In the genomic region with DNA sequence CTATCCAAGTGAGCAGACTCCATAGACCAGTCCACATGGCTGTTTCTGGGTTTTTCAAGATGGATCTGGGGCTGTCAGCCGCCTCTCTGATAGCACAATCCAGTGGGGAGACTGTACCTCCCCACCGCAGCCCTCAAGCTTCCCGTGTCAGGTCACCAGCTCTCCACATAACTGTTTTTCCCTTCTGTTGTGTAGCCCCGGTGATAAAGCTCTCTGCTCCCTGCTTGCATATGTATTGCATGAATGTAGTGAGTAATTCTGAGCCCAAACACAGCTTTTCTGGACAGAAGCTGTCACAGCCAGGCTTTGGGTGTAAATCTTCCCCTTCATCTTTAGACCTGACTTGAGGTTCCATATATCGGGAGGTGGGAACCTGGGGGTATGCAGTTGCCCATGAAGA, we compare ENCODE assay signal across 15 cellular contexts. TPM values are rescaled to one million over a fixed set of nuclear protein-coding genes. Genes with fewer than 3 reads are reported as not detected.
A peak's percentile ranks its signal among the peaks of the same experiment; 100 is the strongest.
DNase-seq lines count a peak whose midpoint lies in the region; ATAC-seq and TF ChIP-seq lines count a peak whose summit lies in the region.
"Had no signal": no experiment of that assay in that cellular context is flagged by ENCODE, and none has a peak within 500 bp of the region (broad histone marks: within the 10 kb centered on the region; RNA-seq: fewer than 3 reads in every experiment).

No MANE protein-coding gene starts in this region.

- H3K4me3 ChIP-seq in adipocyte (ENCODE audit: low read length) (no peak overlapping the region), fibroblast of mammary gland (ENCODE audit: control insufficient read depth, low read depth, low read length) (no peak overlapping the region), trophoblast cell (ENCODE audit: low read depth, low read length) (no peak overlapping the region)

- no peak overlapping the region for H3K14ac ChIP-seq in trophoblast cell (ENCODE audit: low read length)

- H4K91ac ChIP-seq in trophoblast cell (ENCODE audit: low read depth, low read length), result peak overlapping the region; percentile 7

- H3K4ac ChIP-seq in trophoblast cell (ENCODE audit: low read depth, low read length), result no peak overlapping the region

- no peak overlapping the region for H3K27ac ChIP-seq in trophoblast cell (ENCODE audit: low read depth, low read length)

- H2BK5ac ChIP-seq in trophoblast cell (ENCODE audit: low read depth, low read length, poor library complexity), result no peak overlapping the region

- in situ Hi-C loops in KBM-7 (cut with MboI; ENCODE audit: low pct_unique_long_range_greater_than_20kb, low sequenced_read_pairs), result no loop called here

- no CpG with 5 or more reads among the region's 5 CpGs for WGBS in trophoblast cell (ENCODE audit: extremely low coverage, insufficient coverage, insufficient read length)

- no peaks in the 10 kb centered on the region for H3K79me2 ChIP-seq in trophoblast cell (ENCODE audit: control insufficient read depth, insufficient read depth, low read length, poor library complexity)

- H3K18ac ChIP-seq in trophoblast cell (ENCODE audit: low read length), result no peak overlapping the region

- H3K36me3 ChIP-seq in adipocyte (ENCODE audit: control insufficient read depth, insufficient read depth, low read length, severe bottlenecking) (peaks cover 85% of the 10 kb centered on the region), trophoblast cell (ENCODE audit: control insufficient read depth in 1 of 2, insufficient read depth in 2 of 2, low read length in 2 of 2) (peaks cover 14 to 16% of the 10 kb centered on the region in 2 experiments)

- peaks cover 11% of the 10 kb centered on the region for H3K79me1 ChIP-seq in trophoblast cell (ENCODE audit: low read length)

- no peaks in the 10 kb centered on the region for H3K9me3 ChIP-seq in adipocyte (ENCODE audit: control insufficient read depth, low read length)
- peaks cover 2% of the 10 kb centered on the region for H3K9me3 ChIP-seq in trophoblast cell (ENCODE audit: insufficient read depth, low read depth, low read length)

- no peak for TF ChIP-seq CTCF in fibroblast of mammary gland (conservative IDR thresholded peaks at IDR 0.05; ENCODE audit: control insufficient read depth, insufficient read depth, low read depth, low read length)

- peak overlapping the region; percentile 21 for H2BK12ac ChIP-seq in trophoblast cell (ENCODE audit: low read length)

- H3K4me1 ChIP-seq in adipocyte (ENCODE audit: control insufficient read depth, insufficient read depth, low read length) (no peaks in the 10 kb centered on the region), trophoblast cell (ENCODE audit: control insufficient read depth in 1 of 2, insufficient read depth in 2 of 2, low read length in 2 of 2) (peaks cover 23 to 34% of the 10 kb centered on the region in 2 experiments)

- H4K12ac ChIP-seq in trophoblast cell (ENCODE audit: low read depth, low read length), result no peak overlapping the region

- H2BK120ac ChIP-seq in trophoblast cell (ENCODE audit: insufficient read depth, low read length, poor library complexity), result peak overlapping the region; percentile 3

- H2AK5ac ChIP-seq in trophoblast cell (ENCODE audit: low read length), result peak overlapping the region; percentile 32

- ATAC-seq in GM18868 (IDR thresholded peaks at IDR 0.05; ENCODE audit: unreplicated experiment), result no peak
- ATAC-seq: activated CD8-positive, alpha-beta T cell treated with anti-CD3 and anti-CD28 coated beads, Interleukin-2, amount 10 ng/mL, durations not matched to agents 7 days and 5 days; T-cell had no signal

- no peak overlapping the region for H2AFZ ChIP-seq in trophoblast cell (ENCODE audit: insufficient read depth, low read length, poor library complexity)

- no peak overlapping the region for H3K9ac ChIP-seq in adipocyte (ENCODE audit: low read length)
- H3K9ac ChIP-seq in trophoblast cell (ENCODE audit: low read length), result no peak overlapping the region

- no peak overlapping the region for H3K23ac ChIP-seq in trophoblast cell (ENCODE audit: low read length)

- no peak overlapping the region for H4K8ac ChIP-seq in trophoblast cell (ENCODE audit: low read depth, low read length)

- H3K27me3 ChIP-seq in adipocyte (replicated peaks; ENCODE audit: control insufficient read depth, insufficient read depth, low read length) (no peaks in the 10 kb centered on the region), trophoblast cell (ENCODE audit: insufficient read depth, low read length) (no peaks in the 10 kb centered on the region)

- peak; percentile 87 for DNase-seq in EH (ENCODE audit: low read depth)
- DNase-seq in adipocyte (ENCODE audit: low read depth), result peak; percentile 54
- peak; percentile 16 for DNase-seq in fibroblast of mammary gland (ENCODE audit: low read depth)
- peak; percentile 16 to 55 for DNase-seq in trophoblast cell
- no peak for DNase-seq in anterior cingulate cortex (lab: John Stamatoyannopoulos, UW)
- DNase-seq in activated CD4-positive, alpha-beta T cell treated with anti-CD3 and anti-CD28 coated beads for 48 hours, result no peak
- DNase-seq in KBM-7, result no peak
- DNase-seq: activated CD8-positive, alpha-beta T cell treated with anti-CD3 and anti-CD28 coated beads, Interleukin-2, amount 10 ng/mL, durations not matched to agents 7 days and 5 days; cortex of kidney; head of caudate nucleus; mammary epithelial cell; NCI-H1930; NCI-H446 treated with DMSO at 0.1 percent for 48 hours; T-cell had no signal

- no peak overlapping the region for H3K4me2 ChIP-seq in trophoblast cell (ENCODE audit: low read length)

RNA-seq across cellular contexts. Expression of a gene that starts 23.1 kb away (rescaled TPM):
- 0.04 and 0.08 TPM in 2 replicates for polyA plus RNA-seq in trophoblast cell (2013)
- polyA plus RNA-seq: mammary epithelial cell had no signal

RNA-seq across cellular contexts. Expression of a gene that starts 31.7 kb away (rescaled TPM):
- polyA plus RNA-seq in trophoblast cell (2013), result 4.6 and 4.8 TPM in 2 replicates

RNA-seq across cellular contexts. Expression of a gene that starts 32.2 kb away (rescaled TPM):
- polyA plus RNA-seq in trophoblast cell (2013), result 0.01 TPM in 2 replicates

RNA-seq across cellular contexts. Expression of a gene that starts 51.4 kb away (rescaled TPM):
- polyA plus RNA-seq in trophoblast cell (2013), result 11.8 and 11.9 TPM in 2 replicates

Comparison
In these comparisons a context has a peak if more than half of its experiments do, and no peak if none do; other contexts are left out.
1. DNase-seq: peak in EH (single experiment), adipocyte (single experiment), fibroblast of mammary gland (single experiment) and trophoblast cell (2 of 2); none in anterior cingulate cortex (0 of 58), activated CD4-positive, alpha-beta T cell treated with anti-CD3 and anti-CD28 coated beads for 48 hours (single experiment) and KBM-7 (single experiment).